Comparison of ENCODE assay signal across 11 cellular contexts in the genomic region with DNA sequence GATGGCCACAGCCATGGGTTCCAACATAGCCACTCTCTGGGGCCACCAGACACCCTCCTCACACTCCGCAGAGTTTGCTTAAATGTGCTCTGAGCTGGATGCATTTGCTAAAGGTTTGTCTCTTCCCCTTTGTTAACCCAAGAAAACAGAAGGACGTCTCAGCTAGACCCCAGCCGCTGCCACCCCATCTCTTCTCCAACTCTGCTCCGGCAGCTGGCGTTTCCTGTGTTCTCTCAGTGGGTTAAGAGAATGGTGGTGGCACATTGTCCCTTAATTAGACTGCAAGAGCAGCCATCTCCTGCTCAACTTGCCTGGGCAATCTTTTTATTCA. TPM values are rescaled to one million over a fixed set of nuclear protein-coding genes. Genes with fewer than 3 reads are reported as not detected.
A peak's percentile ranks its signal among the peaks of the same experiment; 100 is the strongest.
DNase-seq lines count a peak whose midpoint lies in the region; ATAC-seq and TF ChIP-seq lines count a peak whose summit lies in the region.
"Had no signal": no experiment of that assay in that cellular context is flagged by ENCODE, and none has a peak within 500 bp of the region (broad histone marks: within the 10 kb centered on the region; RNA-seq: fewer than 3 reads in every experiment).

No MANE protein-coding gene starts in this region.

- peak overlapping the region; percentile 43 for H3K27ac ChIP-seq in muscle layer of duodenum (ENCODE audit: low read length)
- H3K27ac ChIP-seq: right atrium auricular region had no signal

- intact Hi-C loops in Calu3 (cut with micrococcal nuclease; ENCODE audit: unreplicated experiment), result loop anchor here (10.0 kb wide), 1 partner anchor 63 kb away; no protein-coding TSS in a partner anchor
- intact Hi-C loops in posterior vena cava (cut with DNase I), result no loop called here

- H3K9me3 Mint-ChIP-seq in Calu3 (ENCODE audit: low read depth, unreplicated experiment), result no peaks in the 10 kb centered on the region
- H3K9me3 Mint-ChIP-seq in activated CD8-positive, alpha-beta T cell treated with anti-CD3 and anti-CD28 coated beads, Interleukin-2, amount 10 ng/mL, durations not matched to agents 7 days and 5 days (ENCODE audit: insufficient read depth), result no peaks in the 10 kb centered on the region

- no peak overlapping the region for H3K4me3 Mint-ChIP-seq in Calu3 (ENCODE audit: low read depth, unreplicated experiment)
- peak overlapping the region; percentile 79 for H3K4me3 Mint-ChIP-seq in activated CD8-positive, alpha-beta T cell treated with anti-CD3 and anti-CD28 coated beads, Interleukin-2, amount 10 ng/mL, durations not matched to agents 7 days and 5 days

- H3K4me1 Mint-ChIP-seq in Calu3 (ENCODE audit: low read depth, unreplicated experiment), result peaks cover 28% of the 10 kb centered on the region
- H3K4me1 Mint-ChIP-seq in activated CD8-positive, alpha-beta T cell treated with anti-CD3 and anti-CD28 coated beads, Interleukin-2, amount 10 ng/mL, durations not matched to agents 7 days and 5 days (ENCODE audit: low read depth), result peaks cover 94% of the 10 kb centered on the region

- ATAC-seq in HG03159 (IDR thresholded peaks at IDR 0.05; ENCODE audit: unreplicated experiment), result peak; percentile 0
- ATAC-seq in activated CD8-positive, alpha-beta T cell treated with anti-CD3 and anti-CD28 coated beads, Interleukin-2, amount 10 ng/mL, durations not matched to agents 7 days and 5 days, result peak; percentile 0
- no peak for ATAC-seq in HG03139 (IDR thresholded peaks at IDR 0.05; ENCODE audit: unreplicated experiment)
- ATAC-seq in omental fat pad (ENCODE audit: low FRiP score), result no peak
- ATAC-seq in GM19351 (IDR thresholded peaks at IDR 0.05; ENCODE audit: unreplicated experiment), result no peak

- no peaks in the 10 kb centered on the region for H3K27me3 Mint-ChIP-seq in Calu3 (ENCODE audit: unreplicated experiment)
- H3K27me3 Mint-ChIP-seq in activated CD8-positive, alpha-beta T cell treated with anti-CD3 and anti-CD28 coated beads, Interleukin-2, amount 10 ng/mL, durations not matched to agents 7 days and 5 days (ENCODE audit: low read depth), result no peaks in the 10 kb centered on the region

- no peaks in the 10 kb centered on the region for H3K36me3 ChIP-seq in muscle layer of duodenum (ENCODE audit: control insufficient read depth in 1 of 2, insufficient read depth in 2 of 2, low read length in 2 of 2)
- H3K36me3 ChIP-seq: right atrium auricular region had no signal

- H3K36me3 Mint-ChIP-seq in Calu3 (ENCODE audit: insufficient read depth, unreplicated experiment), result peaks cover 16% of the 10 kb centered on the region
- H3K36me3 Mint-ChIP-seq in activated CD8-positive, alpha-beta T cell treated with anti-CD3 and anti-CD28 coated beads, Interleukin-2, amount 10 ng/mL, durations not matched to agents 7 days and 5 days (ENCODE audit: low read depth), result peaks cover 5% of the 10 kb centered on the region

- H3K4me1 ChIP-seq in muscle layer of duodenum (ENCODE audit: control insufficient read depth in 1 of 2, insufficient read depth in 2 of 2, low read length in 2 of 2), result peaks cover 0 to 4% of the 10 kb centered on the region in 2 donors
- H3K4me1 ChIP-seq: right atrium auricular region had no signal

- DNase-seq in Calu3 (no peak), posterior vena cava (ENCODE audit: low spot score) (no peak), omental fat pad (ENCODE audit: low spot score) (no peak)
- DNase-seq in activated CD8-positive, alpha-beta T cell treated with anti-CD3 and anti-CD28 coated beads, Interleukin-2, amount 10 ng/mL, durations not matched to agents 7 days and 5 days, result peak; percentile 47
- DNase-seq: glutamatergic neuron, mesendoderm had no signal

- H3K27ac Mint-ChIP-seq in Calu3 (ENCODE audit: unreplicated experiment), result peak overlapping the region; percentile 95
- peak overlapping the region; percentile 98 for H3K27ac Mint-ChIP-seq in activated CD8-positive, alpha-beta T cell treated with anti-CD3 and anti-CD28 coated beads, Interleukin-2, amount 10 ng/mL, durations not matched to agents 7 days and 5 days

- POLR2A ChIA-PET in activated CD8-positive, alpha-beta T cell treated with anti-CD3 and anti-CD28 coated beads, Interleukin-2, amount 10 ng/mL, durations not matched to agents 7 days and 5 days (lab: Charles Lee), result interaction anchor here (1.1 to 13.9 kb wide), 14 partner anchors 14 to 400 kb away, joined by 3 to 779 read pairs (median 12); a partner anchor contains a TSS

- no peaks in the 10 kb centered on the region for H3K9me3 ChIP-seq in muscle layer of duodenum (ENCODE audit: control insufficient read depth in 1 of 2, low read length in 2 of 2)

- CTCF ChIA-PET in Calu3 (lab: Charles Lee), result interaction anchor here (1.9 kb wide), 1 partner anchor 141 kb away, joined by 7 read pairs; no protein-coding TSS in a partner anchor
- CTCF ChIA-PET in activated CD8-positive, alpha-beta T cell treated with anti-CD3 and anti-CD28 coated beads, Interleukin-2, amount 10 ng/mL, durations not matched to agents 7 days and 5 days (lab: Charles Lee), result interaction anchor here (0.6 to 5.1 kb wide), 10 partner anchors 13 to 400 kb away, joined by 3 to 37 read pairs (median 4); no protein-coding TSS in a partner anchor

- BruUV-seq in Calu3 (replicated peaks; lab: Mats Ljungman, UMichigan), result no TSS peak

- no peak overlapping the region for H3K4me3 ChIP-seq in muscle layer of duodenum (ENCODE audit: low read depth in 1 of 2, low read length in 2 of 2)
- H3K4me3 ChIP-seq: right atrium auricular region had no signal

- H3K27me3 ChIP-seq in muscle layer of duodenum (ENCODE audit: low read depth, low read length), result no peaks in the 10 kb centered on the region
- H3K27me3 ChIP-seq: right atrium auricular region had no signal

- TF ChIP-seq CTCF in Calu3 (IDR thresholded peaks at IDR 0.05; ENCODE audit: unreplicated experiment) (no peak), omental fat pad (IDR thresholded peaks at IDR 0.05) (no peak)

RNA-seq across cellular contexts. Expression of a gene that starts 43.7 kb away (rescaled TPM):
- total RNA-seq in Calu3 (2022) (not detected in 2 replicates), posterior vena cava (under 1 TPM in 1 of 2 donors, not detected in 1; 0.19 TPM), omental fat pad (not detected)
- total RNA-seq in activated CD8-positive, alpha-beta T cell treated with anti-CD3 and anti-CD28 coated beads, Interleukin-2, amount 10 ng/mL, durations not matched to agents 7 days and 5 days, result not detected
- total RNA-seq: right atrium auricular region had no signal

Comparison
In these comparisons a context has a peak if more than half of its experiments do, and no peak if none do; other contexts are left out.
1. ATAC-seq: peak in HG03159 (single experiment) and activated CD8-positive, alpha-beta T cell treated with anti-CD3 and anti-CD28 coated beads, Interleukin-2, amount 10 ng/mL, durations not matched to agents 7 days and 5 days (single experiment); none in HG03139 (single experiment), omental fat pad (single experiment) and GM19351 (single experiment).